ENCODE assay signal across 8 cellular contexts in the genomic region with DNA sequence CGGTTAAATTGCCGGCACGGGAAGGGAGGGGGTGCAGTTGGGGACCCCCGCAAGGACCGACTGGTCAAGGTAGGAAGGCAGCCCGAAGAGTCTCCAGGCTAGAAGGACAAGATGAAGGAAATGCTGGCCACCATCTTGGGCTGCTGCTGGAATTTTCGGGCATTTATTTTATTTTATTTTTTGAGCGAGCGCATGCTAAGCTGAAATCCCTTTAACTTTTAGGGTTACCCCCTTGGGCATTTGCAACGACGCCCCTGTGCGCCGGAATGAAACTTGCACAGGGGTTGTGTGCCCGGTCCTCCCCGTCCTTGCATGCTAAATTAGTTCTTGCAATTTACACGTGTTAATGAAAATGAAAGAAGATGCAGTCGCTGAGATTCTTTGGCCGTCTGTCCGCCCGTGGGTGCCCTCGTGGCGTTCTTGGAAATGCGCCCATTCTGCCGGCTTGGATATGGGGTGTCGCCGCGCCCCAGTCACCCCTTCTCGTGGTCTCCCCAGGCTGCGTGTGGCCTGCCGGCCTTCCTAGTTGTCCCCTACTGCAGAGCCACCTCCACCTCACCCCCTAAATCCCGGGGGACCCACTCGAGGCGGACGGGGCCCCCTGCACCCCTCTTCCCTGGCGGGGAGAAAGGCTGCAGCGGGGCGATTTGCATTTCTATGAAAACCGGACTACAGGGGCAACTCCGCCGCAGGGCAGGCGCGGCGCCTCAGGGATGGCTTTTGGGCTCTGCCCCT. TPM values are rescaled to one million over a fixed set of nuclear protein-coding genes. Genes with fewer than 3 reads are reported as not detected.
A peak's percentile ranks its signal among the peaks of the same experiment; 100 is the strongest.
DNase-seq lines count a peak whose midpoint lies in the region; FAIRE-seq and TF ChIP-seq lines count a peak whose summit lies in the region.

No MANE protein-coding gene starts in this region.

- H4K20me1 ChIP-seq in neural cell (ENCODE audit: insufficient read depth): no peaks in the 10 kb centered on the region

- H3F3A ChIP-seq in neural cell (ENCODE audit: insufficient read depth, low read length, poor library complexity, severe bottlenecking): no peaks in the 10 kb centered on the region

- H3K9ac ChIP-seq in neural cell (ENCODE audit: low read length): no peak overlapping the region

- BruUV-seq in Caco-2 (replicated peaks; lab: Mats Ljungman, UMichigan): no TSS peak

- H3K4me1 ChIP-seq in Caco-2: peaks cover 28% of the 10 kb centered on the region
- H3K4me1 ChIP-seq in Peyer's patch: peaks cover 2 to 74% (median 39%) of the 10 kb centered on the region in 4 donors
- H3K4me1 ChIP-seq in esophagus muscularis mucosa: peaks cover 66 to 93% (median 92%) of the 10 kb centered on the region in 4 donors

- no peaks in the 10 kb centered on the region for H3K9me3 ChIP-seq in Caco-2
- H3K9me3 ChIP-seq in Peyer's patch: no peaks in the 10 kb centered on the region
- no peaks in the 10 kb centered on the region for H3K9me3 ChIP-seq in esophagus muscularis mucosa
- H3K9me3 ChIP-seq in neural cell (ENCODE audit: low read length): no peaks in the 10 kb centered on the region

- H3K27me3 ChIP-seq in Caco-2 (replicated peaks; ENCODE audit: control insufficient read depth, insufficient read depth, low read length) (no peaks in the 10 kb centered on the region), Peyer's patch (no peaks in the 10 kb centered on the region), esophagus muscularis mucosa (peaks cover 7 to 65% (median 17%) of the 10 kb centered on the region in 4 donors), neural cell (ENCODE audit: insufficient read depth, low read depth, low read length) (peaks cover 73% of the 10 kb centered on the region)

- TF ChIP-seq POLR2A in Peyer's patch (IDR thresholded peaks at IDR 0.05): no peak
- no peak for TF ChIP-seq POLR2A in esophagus muscularis mucosa (IDR thresholded peaks at IDR 0.05; ENCODE audit: low read depth)

- no peak overlapping the region for H2AFZ ChIP-seq in neural cell (ENCODE audit: low read depth, low read length)

- CTCF ChIA-PET in Caco-2 (lab: Charles Lee): interaction anchor here (0.6 to 1.6 kb wide), 2 partner anchors 9 to 197 kb away, joined by 3 to 7 read pairs; no protein-coding TSS in a partner anchor

- H3K9me3 Mint-ChIP-seq in Caco-2 (ENCODE audit: unreplicated experiment): no peaks in the 10 kb centered on the region

- no peak for TF ChIP-seq RAD21 in neural cell (conservative IDR thresholded peaks at IDR 0.05)

- DNase-seq in Caco-2 (peak; percentile 24 to 37), Peyer's patch (peak; percentile 30 to 69 (median 64)), esophagus muscularis mucosa (ENCODE audit: extremely low spot score) (no peak), NCI-H1105 treated with DMSO at 0.1 percent for 48 hours (lab: John Stamatoyannopoulos, UW) (no peak), cerebellum (ENCODE audit: low spot score) (no peak), H4 (ENCODE audit: low spot score) (no peak), frontal cortex (ENCODE audit: low spot score in 2 of 2) (no peak)

- WGBS in esophagus muscularis mucosa: 3% methylated on average over 42 of the region's 43 CpGs

- FAIRE-seq in frontal cortex (lab: Jason Lieb, UNC): no peak

- H3K27me3 Mint-ChIP-seq in Caco-2 (ENCODE audit: insufficient read depth, unreplicated experiment): no peaks in the 10 kb centered on the region

- peak overlapping the region; percentile 71 to 86 (median 82) for H3K27ac ChIP-seq in Peyer's patch
- peak overlapping the region; percentile 89 to 94 (median 92) for H3K27ac ChIP-seq in esophagus muscularis mucosa (replicated peaks in 1 of 4)
- H3K27ac ChIP-seq in neural cell (ENCODE audit: low read length): no peak overlapping the region

- no peaks in the 10 kb centered on the region for H3K79me2 ChIP-seq in neural cell (replicated peaks; ENCODE audit: insufficient read depth, low read length)

- H3K4me1 Mint-ChIP-seq in Caco-2 (ENCODE audit: low read depth, unreplicated experiment): peaks cover 19% of the 10 kb centered on the region

- intact Hi-C loops in Caco-2 (cut with micrococcal nuclease; ENCODE audit: unreplicated experiment) (no loop called here), esophagus muscularis mucosa (cut with DNase I) (loop anchor here (5.0 kb wide), 2 partner anchors 348 to 508 kb away; a partner anchor contains a TSS)

- peaks cover 5% of the 10 kb centered on the region; the same call in 1 of the 2 replicates for H3K36me3 ChIP-seq in Caco-2 (ENCODE audit: control insufficient read depth, insufficient read depth, low read length)
- no peaks in the 10 kb centered on the region for H3K36me3 ChIP-seq in Peyer's patch
- peaks cover 0 to 21% (median 0%) of the 10 kb centered on the region in 4 donors for H3K36me3 ChIP-seq in esophagus muscularis mucosa
- no peaks in the 10 kb centered on the region for H3K36me3 ChIP-seq in neural cell (ENCODE audit: insufficient read depth, low read length)

- TF ChIP-seq EP300 in esophagus muscularis mucosa (IDR thresholded peaks at IDR 0.05): no peak
- no peak for TF ChIP-seq EP300 in neural cell (conservative IDR thresholded peaks at IDR 0.05; ENCODE audit: poor library complexity, severe bottlenecking)

- peak overlapping the region; percentile 73 for H3K4me3 ChIP-seq in Caco-2 (ENCODE audit: low read depth, low read length)
- peak overlapping the region; percentile 65 to 94 (median 80) for H3K4me3 ChIP-seq in Peyer's patch
- H3K4me3 ChIP-seq in esophagus muscularis mucosa: peak overlapping the region; percentile 78 to 90 (median 84)
- no peak overlapping the region for H3K4me3 ChIP-seq in neural cell (ENCODE audit: low read length)

- peak overlapping the region; percentile 96 for H3K4me3 Mint-ChIP-seq in Caco-2 (ENCODE audit: unreplicated experiment)

- no peaks in the 10 kb centered on the region for H3K9me2 ChIP-seq in neural cell (ENCODE audit: insufficient read depth, low read length)

- POLR2A ChIA-PET in Caco-2 (lab: Charles Lee): interaction anchor here (1.6 to 1.8 kb wide), 2 partner anchors 34 to 161 kb away, joined by 9 to 11 read pairs; a partner anchor contains a TSS

- no peak for TF ChIP-seq CTCF in Caco-2 (IDR thresholded peaks at IDR 0.05; ENCODE audit: insufficient read depth in 1 of 2, low read depth in 1 of 2, low read length in 1 of 2, severe bottlenecking in 1 of 2, unreplicated experiment in 1 of 2)
- no peak for TF ChIP-seq CTCF in Peyer's patch (IDR thresholded peaks at IDR 0.05)
- no peak for TF ChIP-seq CTCF in esophagus muscularis mucosa (IDR thresholded peaks at IDR 0.05)
- TF ChIP-seq CTCF in neural cell (IDR thresholded peaks at IDR 0.05; ENCODE audit: poor library complexity, severe bottlenecking): no peak

- no peak overlapping the region for H3K4me2 ChIP-seq in neural cell (ENCODE audit: low read length)

- H3K27ac Mint-ChIP-seq in Caco-2 (ENCODE audit: unreplicated experiment): peak overlapping the region; percentile 97

- H3K36me3 Mint-ChIP-seq in Caco-2 (ENCODE audit: insufficient read depth, unreplicated experiment): peaks cover 81% of the 10 kb centered on the region

TF ChIP-seq in neural cell, 6 proteins besides CTCF, POLR2A, EP300 and RAD21:
- TF ChIP-seq SMC3 (conservative IDR thresholded peaks at IDR 0.05; ENCODE audit: poor library complexity) (no peak), EZH2 (IDR thresholded peaks at IDR 0.05; ENCODE audit: borderline replicate concordance, insufficient read depth, low read length, poor library complexity, severe bottlenecking) (peak; percentile 88), TAF1 (IDR thresholded peaks at IDR 0.05; ENCODE audit: low read depth) (no peak)

RNA-seq across cellular contexts. Expression of a gene that starts 0.5 kb away (rescaled TPM):
- total RNA-seq in Caco-2 (2022) (288 and 331 TPM in 2 replicates), Peyer's patch (10 to 100 TPM; 13.5 to 46.6 (median 40.0) TPM), esophagus muscularis mucosa (10 to 100 TPM; 54.4 to 92.7 (median 62.0) TPM), cerebellum (20.8 TPM), frontal cortex (10.2 TPM)
- polyA plus RNA-seq in neural cell: 1.7 and 2.7 TPM in 2 replicates
- 4.1 and 5.7 TPM in 2 replicates for polyA minus RNA-seq in neural cell
- total RNA-seq in H4 (2014; rRNA removed; shearing (Covaris generic)): 67.5 and 80.4 TPM in 2 replicates

RNA-seq across cellular contexts. Expression of a gene that starts 34.7 kb away (rescaled TPM):
- 49.3 and 51.3 TPM in 2 replicates for total RNA-seq in Caco-2 (2022)
- total RNA-seq in Peyer's patch: 10 to 100 TPM; 22.1 to 50.3 (median 36.6) TPM
- 10 to 100 TPM; 12.2 to 18.6 (median 14.1) TPM for total RNA-seq in esophagus muscularis mucosa
- polyA plus RNA-seq in neural cell: 44.4 and 47.9 TPM in 2 replicates
- 24.8 and 28.0 TPM in 2 replicates for polyA minus RNA-seq in neural cell
- 22.3 TPM for total RNA-seq in cerebellum
- 3.2 and 8.5 TPM in 2 replicates for total RNA-seq in H4 (2014; rRNA removed; shearing (Covaris generic))
- total RNA-seq in frontal cortex: 17.1 TPM

Comparison
In these comparisons a context has a peak if more than half of its experiments do, and no peak if none do; other contexts are left out.
1. DNase-seq: peak in Caco-2 (2 of 2) and Peyer's patch (3 of 3); none in esophagus muscularis mucosa (single experiment), NCI-H1105 treated with DMSO at 0.1 percent for 48 hours (single experiment), cerebellum (single experiment), H4 (single experiment) and frontal cortex (0 of 2).